Comparison of ENCODE assay signal across 20 cellular contexts in genomic region chr17:56808503-56808902, GRCh38. TPM values are rescaled to one million over a fixed set of nuclear protein-coding genes. Genes with fewer than 3 reads are reported as not detected.
DNase-seq lines count a peak whose midpoint lies in the region; ATAC-seq and TF ChIP-seq lines count a peak whose summit lies in the region.
"Had no signal": no experiment of that assay in that cellular context is flagged by ENCODE, and none has a peak within 500 bp of the region (broad histone marks: within the 10 kb centered on the region; RNA-seq: fewer than 3 reads in every experiment).

No MANE protein-coding gene starts in this region.

- in situ Hi-C loops in SK-MEL-5 (cut with HindIII; ENCODE audit: low pct_unique_long_range_greater_than_20kb, low sequenced_read_pairs): no loop called here

- no peak overlapping the region for H3K4me3 ChIP-seq in LNCaP clone FGC (ENCODE audit: low read depth, low read length)
- H3K4me3 ChIP-seq: cardiac muscle cell had no signal

- no peak for ATAC-seq in HG02571 (IDR thresholded peaks at IDR 0.05; ENCODE audit: unreplicated experiment)
- ATAC-seq in effector memory CD8-positive, alpha-beta T cell (replicated peaks): no peak
- no peak for ATAC-seq in HG02759 (IDR thresholded peaks at IDR 0.05; ENCODE audit: unreplicated experiment)
- ATAC-seq: activated naive CD8-positive, alpha-beta T cell treated with anti-CD3 and anti-CD28 coated beads, Interleukin-2, amount 50 U/mL, for 24 hours; left ventricle myocardium superior; naive thymus-derived CD4-positive, alpha-beta T cell had no signal

- no peak overlapping the region for H3K27ac Mint-ChIP-seq in effector memory CD8-positive, alpha-beta T cell
- H3K27ac Mint-ChIP-seq: activated naive CD8-positive, alpha-beta T cell treated with anti-CD3 and anti-CD28 coated beads, Interleukin-2, amount 50 U/mL, for 24 hours; naive thymus-derived CD4-positive, alpha-beta T cell; progenitor cell of endocrine pancreas had no signal

- TF ChIP-seq CTCF in LNCaP clone FGC (IDR thresholded peaks at IDR 0.05; ENCODE audit: control insufficient read depth, extremely low read depth, insufficient read depth): no peak

- DNase-seq in DMS 273 treated with DMSO at 0.1 percent for 48 hours (lab: John Stamatoyannopoulos, UW) (peak; percentile 94), LNCaP clone FGC (ENCODE audit: low read depth) (peak; percentile 91), SK-MEL-5 (ENCODE audit: low read depth, low spot score) (peak; percentile 61), medulla oblongata (ENCODE audit: extremely low spot score) (peak; percentile 42), mesenteric fat pad (ENCODE audit: low spot score) (no peak)
- no peak for DNase-seq in effector memory CD8-positive, alpha-beta T cell
- DNase-seq: activated CD4-positive, alpha-beta T cell treated with anti-CD3 and anti-CD28 coated beads, Interleukin-2, amount 50 U/mL, for 48 hours; activated naive CD8-positive, alpha-beta T cell treated with anti-CD3 and anti-CD28 coated beads, Interleukin-2, amount 50 U/mL, for 24 hours; Calu3; effector CD8-positive, alpha-beta T cell; KBM-7; left ventricle myocardium superior; naive thymus-derived CD4-positive, alpha-beta T cell; NCI-H146; SHP77; T1000 had no signal

- H3K27me3 Mint-ChIP-seq in effector memory CD8-positive, alpha-beta T cell: no peaks in the 10 kb centered on the region
- H3K27me3 Mint-ChIP-seq: activated naive CD8-positive, alpha-beta T cell treated with anti-CD3 and anti-CD28 coated beads, Interleukin-2, amount 50 U/mL, for 24 hours had no signal

- no peaks in the 10 kb centered on the region for H3K36me3 Mint-ChIP-seq in effector memory CD8-positive, alpha-beta T cell (ENCODE audit: insufficient read depth)

- H3K4me3 Mint-ChIP-seq in effector memory CD8-positive, alpha-beta T cell: no peak overlapping the region
- H3K4me3 Mint-ChIP-seq: activated naive CD8-positive, alpha-beta T cell treated with anti-CD3 and anti-CD28 coated beads, Interleukin-2, amount 50 U/mL, for 24 hours; naive thymus-derived CD4-positive, alpha-beta T cell had no signal

- H3K4me1 Mint-ChIP-seq in effector memory CD8-positive, alpha-beta T cell (ENCODE audit: low read depth in 2 of 2): peaks cover 0 to 3% of the 10 kb centered on the region in 2 donors
- H3K4me1 Mint-ChIP-seq: activated naive CD8-positive, alpha-beta T cell treated with anti-CD3 and anti-CD28 coated beads, Interleukin-2, amount 50 U/mL, for 24 hours had no signal

- H3K9me3 Mint-ChIP-seq in effector memory CD8-positive, alpha-beta T cell: no peaks in the 10 kb centered on the region
- H3K9me3 Mint-ChIP-seq: activated naive CD8-positive, alpha-beta T cell treated with anti-CD3 and anti-CD28 coated beads, Interleukin-2, amount 50 U/mL, for 24 hours; naive thymus-derived CD4-positive, alpha-beta T cell had no signal

RNA-seq across cellular contexts. Expression of gene C17orf67, which starts 25.2 kb away (rescaled TPM):
- total RNA-seq in SK-MEL-5 (2014; rRNA removed; shearing (Covaris generic)): 0.59 and 1.1 TPM in 2 replicates
- polyA plus RNA-seq in SK-MEL-5 (2015; cell fraction: cytosol; rRNA removed): 0.96 and 1.4 TPM in 2 replicates
- polyA plus RNA-seq in SK-MEL-5 (2015; cell fraction: nucleus; rRNA removed): 3.7 TPM in 1 of 2 replicates, not detected in the other
- 2.0 TPM for total RNA-seq in mesenteric fat pad

RNA-seq across cellular contexts. Expression of gene DGKE, which starts 25.4 kb away (rescaled TPM):
- total RNA-seq in SK-MEL-5 (2014; rRNA removed; shearing (Covaris generic)): 0.55 and 0.96 TPM in 2 replicates
- 0.32 and 0.86 TPM in 2 replicates for polyA plus RNA-seq in SK-MEL-5 (2015; cell fraction: cytosol; rRNA removed)
- polyA plus RNA-seq in SK-MEL-5 (2015; cell fraction: nucleus; rRNA removed): 5.4 and 5.6 TPM in 2 replicates
- total RNA-seq in mesenteric fat pad: 7.3 TPM

Comparison
In these comparisons a context has a peak if more than half of its experiments do, and no peak if none do; other contexts are left out.
1. DNase-seq: peak in DMS 273 treated with DMSO at 0.1 percent for 48 hours (single experiment), LNCaP clone FGC (single experiment), SK-MEL-5 (single experiment) and medulla oblongata (single experiment); none in mesenteric fat pad (single experiment) and effector memory CD8-positive, alpha-beta T cell (0 of 3).